11 cellular contexts compared by ENCODE assay signal in genomic region chr13:91313581-91313980, GRCh38. TPM values are rescaled to one million over a fixed set of nuclear protein-coding genes. Genes with fewer than 3 reads are reported as not detected.
DNase-seq lines count a peak whose midpoint lies in the region; ATAC-seq and TF ChIP-seq lines count a peak whose summit lies in the region.
"Had no signal": no experiment of that assay in that cellular context is flagged by ENCODE, and none has a peak within 500 bp of the region (broad histone marks: within the 10 kb centered on the region; RNA-seq: fewer than 3 reads in every experiment).

No MANE protein-coding gene starts in this region.

- CTCF ChIA-PET in A673 (lab: Charles Lee) = no interaction called here

- intact Hi-C loops in A673 (cut with micrococcal nuclease; ENCODE audit: unreplicated experiment) = no loop called here

- DNase-seq in activated naive CD8-positive, alpha-beta T cell treated with anti-CD3 and anti-CD28 coated beads, Interleukin-2, amount 50 U/mL, for 24 hours = no peak
- DNase-seq in DMS114 treated with DMSO at 0.1 percent for 48 hours (lab: John Stamatoyannopoulos, UW; ENCODE audit: unreplicated experiment) (no peak), NAMALWA (ENCODE audit: low spot score) (no peak), A673 (ENCODE audit: low spot score) (no peak), NCI-H2081 (lab: John Stamatoyannopoulos, UW) (no peak)
- DNase-seq: activated gamma-delta T cell, NCI-H446 had no signal

- H3K27me3 Mint-ChIP-seq in activated naive CD8-positive, alpha-beta T cell treated with anti-CD3 and anti-CD28 coated beads, Interleukin-2, amount 50 U/mL, for 24 hours = peaks cover 7% of the 10 kb centered on the region

- peaks cover 13% of the 10 kb centered on the region for H3K4me1 Mint-ChIP-seq in activated naive CD8-positive, alpha-beta T cell treated with anti-CD3 and anti-CD28 coated beads, Interleukin-2, amount 50 U/mL, for 24 hours

- POLR2A ChIA-PET in A673 (lab: Charles Lee; ENCODE audit: low non-redundant PET) = no interaction called here

- H3K4me3 ChIP-seq in A673 (ENCODE audit: low read depth, low read length, poor library complexity, severe bottlenecking) = no peak overlapping the region

- no peak overlapping the region for H3K27ac Mint-ChIP-seq in activated naive CD8-positive, alpha-beta T cell treated with anti-CD3 and anti-CD28 coated beads, Interleukin-2, amount 50 U/mL, for 24 hours
- H3K27ac Mint-ChIP-seq: IgD-negative memory B cell had no signal

- no peaks in the 10 kb centered on the region for H3K9me3 ChIP-seq in A673 (ENCODE audit: low read depth, low read length, poor library complexity, severe bottlenecking)

- peaks cover 55% of the 10 kb centered on the region for H3K27me3 ChIP-seq in A673 (replicated peaks; ENCODE audit: insufficient read depth, low read depth, low read length, poor library complexity)

- no peaks in the 10 kb centered on the region for H3K36me3 Mint-ChIP-seq in activated naive CD8-positive, alpha-beta T cell treated with anti-CD3 and anti-CD28 coated beads, Interleukin-2, amount 50 U/mL, for 24 hours (ENCODE audit: low read depth)
- H3K36me3 Mint-ChIP-seq: IgD-negative memory B cell had no signal

- H3K4me3 Mint-ChIP-seq in activated naive CD8-positive, alpha-beta T cell treated with anti-CD3 and anti-CD28 coated beads, Interleukin-2, amount 50 U/mL, for 24 hours = peak overlapping the region; percentile 58
- H3K4me3 Mint-ChIP-seq: IgD-negative memory B cell had no signal

- no peak overlapping the region for H3K27ac ChIP-seq in A673 (ENCODE audit: low read depth, low read length, poor library complexity, severe bottlenecking)

- H3K36me3 ChIP-seq in A673 (ENCODE audit: insufficient read depth, low read length, poor library complexity, severe bottlenecking) = no peaks in the 10 kb centered on the region

- peak; percentile 40 for ATAC-seq in GM18868 (IDR thresholded peaks at IDR 0.05; ENCODE audit: unreplicated experiment)
- peak; percentile 53 for ATAC-seq in GM21526 (IDR thresholded peaks at IDR 0.05; ENCODE audit: low FRiP score, unreplicated experiment)
- peak; percentile 75 for ATAC-seq in HG03175 (IDR thresholded peaks at IDR 0.05; ENCODE audit: unreplicated experiment)
- no peak for ATAC-seq in activated naive CD8-positive, alpha-beta T cell treated with anti-CD3 and anti-CD28 coated beads, Interleukin-2, amount 50 U/mL, for 24 hours

- no TSS peak for BruUV-seq in A673 (replicated peaks; lab: Mats Ljungman, UMichigan)

- no peaks in the 10 kb centered on the region for H3K4me1 ChIP-seq in A673 (ENCODE audit: insufficient read depth, low read length, poor library complexity, severe bottlenecking)

- no peak for TF ChIP-seq CTCF in A673 (conservative IDR thresholded peaks at IDR 0.05; ENCODE audit: low read depth, low read length)

- H3K9me3 Mint-ChIP-seq in activated naive CD8-positive, alpha-beta T cell treated with anti-CD3 and anti-CD28 coated beads, Interleukin-2, amount 50 U/mL, for 24 hours = no peaks in the 10 kb centered on the region
- H3K9me3 Mint-ChIP-seq: IgD-negative memory B cell had no signal

RNA-seq across cellular contexts. Expression of gene MIR17HG, which starts 33.9 kb away (rescaled TPM):
- total RNA-seq in A673 (2021) = 13.7 and 15.8 TPM in 2 replicates
